18 cellular contexts compared by ENCODE assay signal in genomic region chr10:73119457-73119856, GRCh38. TPM values are rescaled to one million over a fixed set of nuclear protein-coding genes. Genes with fewer than 3 reads are reported as not detected.
DNase-seq lines count a peak whose midpoint lies in the region; ATAC-seq, FAIRE-seq and TF ChIP-seq lines count a peak whose summit lies in the region.
"Had no signal": no experiment of that assay in that cellular context is flagged by ENCODE, and none has a peak within 500 bp of the region (broad histone marks: within the 10 kb centered on the region; RNA-seq: fewer than 3 reads in every experiment).

No MANE protein-coding gene starts in this region.

- H3K79me2 ChIP-seq in GM12878 (ENCODE audit: control insufficient read depth, insufficient read depth, low read length) = no peaks in the 10 kb centered on the region

- no peak for TF ChIP-seq POLR2A in GM12878 (IDR thresholded peaks at IDR 0.05; ENCODE audit: low read depth, low read length)

- no peak for DNase-seq in activated CD4-positive, alpha-beta T cell treated with anti-CD3 and anti-CD28 coated beads, Interleukin-2, amount 10 ng/mL, durations not matched to agents 24 days and 14 days
- no peak for DNase-seq in activated CD4-positive, alpha-beta T cell treated with anti-CD3 and anti-CD28 coated beads, Interleukin-2, amount 10 ng/mL, durations not matched to agents 7 days and 5 days
- no peak for DNase-seq in GM12878 (ENCODE audit: low read depth, low spot score)
- DNase-seq in NCI-H1092 treated with DMSO at 0.1 percent for 48 hours (lab: John Stamatoyannopoulos, UW) = no peak
- DNase-seq in T-helper 1 cell = no peak
- DNase-seq: DMS79 treated with DMSO at 0.1 percent for 48 hours, MV-4-11, NCI-H1417 treated with DMSO at 0.1 percent for 48 hours, NCI-H1930, NCI-H446, OCI-M1, RPMI8226, SIG-M5 had no signal

- SMC1A ChIA-PET in GM12878 (lab: Charles Lee; ENCODE audit: uncharacterized antibody, unreplicated experiment) = interaction anchor here (1.4 kb wide), 1 partner anchor 9 kb away, joined by 3 read pairs; the partner anchor contains the start of gene NUDT13

- peak overlapping the region; percentile 0 for H3K27ac ChIP-seq in HUES48 (ENCODE audit: low read depth, low read length)
- peak overlapping the region; percentile 43 for H3K27ac ChIP-seq in GM12878 (ENCODE audit: control insufficient read depth, insufficient read depth)
- peak overlapping the region; percentile 92 for H3K27ac ChIP-seq in skeletal muscle tissue (ENCODE audit: low read depth, low read length)

- BruUV-seq in GM12878 (replicated peaks; lab: Mats Ljungman, UMichigan) = no TSS peak

- H3K36me3 Mint-ChIP-seq in activated CD4-positive, alpha-beta T cell treated with anti-CD3 and anti-CD28 coated beads, Interleukin-2, amount 10 ng/mL, durations not matched to agents 24 days and 14 days (ENCODE audit: low read depth) = peaks cover 27% of the 10 kb centered on the region
- H3K36me3 Mint-ChIP-seq in activated CD4-positive, alpha-beta T cell treated with anti-CD3 and anti-CD28 coated beads, Interleukin-2, amount 10 ng/mL, durations not matched to agents 7 days and 5 days (ENCODE audit: low read depth) = peaks cover 14% of the 10 kb centered on the region

- H3K27me3 ChIP-seq in HUES48 (ENCODE audit: control insufficient read depth, insufficient read depth, low read length) (no peaks in the 10 kb centered on the region), GM12878 (replicated peaks in 1 of 2; ENCODE audit: control insufficient read depth in 2 of 2, insufficient read depth in 2 of 2, low read length in 1 of 2) (no peaks in the 10 kb centered on the region), skeletal muscle tissue (ENCODE audit: control insufficient read depth in 3 of 3, insufficient read depth in 3 of 3, low read length in 3 of 3) (no peaks in the 10 kb centered on the region)

- no peak for TF ChIP-seq EP300 in GM12878 (IDR thresholded peaks at IDR 0.05; ENCODE audit: borderline replicate concordance in 1 of 2, control insufficient read depth in 1 of 2, low read depth in 2 of 2, low read length in 2 of 2)

- no peak for TF ChIP-seq CTCF in GM12878 (IDR thresholded peaks at IDR 0.05 in 2 of 3, conservative IDR thresholded peaks at IDR 0.05 in 1 of 3; ENCODE audit: control insufficient read depth in 2 of 3, extremely low read depth in 1 of 3, insufficient read depth in 1 of 3, low read depth in 3 of 3, low read length in 3 of 3)

- no peak overlapping the region for H3K4me2 ChIP-seq in GM12878 (ENCODE audit: control insufficient read depth, insufficient read depth)

- H3K27me3 Mint-ChIP-seq in activated CD4-positive, alpha-beta T cell treated with anti-CD3 and anti-CD28 coated beads, Interleukin-2, amount 10 ng/mL, durations not matched to agents 24 days and 14 days = no peaks in the 10 kb centered on the region
- H3K27me3 Mint-ChIP-seq in activated CD4-positive, alpha-beta T cell treated with anti-CD3 and anti-CD28 coated beads, Interleukin-2, amount 10 ng/mL, durations not matched to agents 7 days and 5 days = no peaks in the 10 kb centered on the region

- POLR2A ChIA-PET in activated CD4-positive, alpha-beta T cell treated with anti-CD3 and anti-CD28 coated beads, Interleukin-2, amount 10 ng/mL, durations not matched to agents 7 days and 5 days (lab: Charles Lee) = no interaction called here
- POLR2A ChIA-PET in GM12878 (lab: Charles Lee) = interaction anchor here (0.6 to 4.5 kb wide), 4 partner anchors 9 to 281 kb away, joined by 3 to 37 read pairs (median 4); partner anchors contain the start of genes NUDT13 and P4HA1

- no peak overlapping the region for H3K4me3 ChIP-seq in HUES48 (ENCODE audit: low read depth, low read length)
- H3K4me3 ChIP-seq in GM12878 = no peak overlapping the region
- H3K4me3 ChIP-seq in skeletal muscle tissue (ENCODE audit: low read length in 3 of 3) = no peak overlapping the region
- H3K4me3 ChIP-seq: HAP-1 had no signal

- H3K9ac ChIP-seq in HUES48 (ENCODE audit: low read depth, low read length) (no peak overlapping the region), GM12878 (ENCODE audit: control insufficient read depth, insufficient read depth, low read length) (no peak overlapping the region), skeletal muscle tissue (ENCODE audit: low read depth in 1 of 3, low read length in 3 of 3) (no peak overlapping the region)

- H3K9me3 Mint-ChIP-seq in activated CD4-positive, alpha-beta T cell treated with anti-CD3 and anti-CD28 coated beads, Interleukin-2, amount 10 ng/mL, durations not matched to agents 24 days and 14 days = no peaks in the 10 kb centered on the region
- no peaks in the 10 kb centered on the region for H3K9me3 Mint-ChIP-seq in activated CD4-positive, alpha-beta T cell treated with anti-CD3 and anti-CD28 coated beads, Interleukin-2, amount 10 ng/mL, durations not matched to agents 7 days and 5 days

- intact Hi-C loops in activated CD4-positive, alpha-beta T cell treated with anti-CD3 and anti-CD28 coated beads, Interleukin-2, amount 10 ng/mL, durations not matched to agents 24 days and 14 days (cut with micrococcal nuclease) = no loop called here
- intact Hi-C loops in GM12878 (cut with micrococcal nuclease; ENCODE audit: unreplicated experiment) = no loop called here

- H4K20me1 ChIP-seq in GM12878 (ENCODE audit: control insufficient read depth, insufficient read depth) = no peaks in the 10 kb centered on the region

- ATAC-seq in GM12878 = no peak
- ATAC-seq in HG03571 (IDR thresholded peaks at IDR 0.05; ENCODE audit: unreplicated experiment) = no peak

- H2AFZ ChIP-seq in GM12878 (ENCODE audit: control insufficient read depth, low read depth, low read length) = no peak overlapping the region

- RAD21 ChIA-PET in GM12878 (lab: Charles Lee; ENCODE audit: unreplicated experiment) = interaction anchor here (0.6 to 1.4 kb wide), 2 partner anchors 24 to 25 kb away, joined by 3 read pairs; no protein-coding TSS in a partner anchor

- peaks cover 6% of the 10 kb centered on the region for H3K36me3 ChIP-seq in HUES48 (ENCODE audit: control insufficient read depth, insufficient read depth, low read length)
- peaks cover 0 to 8% of the 10 kb centered on the region in 2 experiments; a peak in 1 of 4 replicates for H3K36me3 ChIP-seq in GM12878 (ENCODE audit: control insufficient read depth in 2 of 2, insufficient read depth in 2 of 2, low read length in 1 of 2)
- peaks cover 3 to 15% (median 8%) of the 10 kb centered on the region in 3 donors for H3K36me3 ChIP-seq in skeletal muscle tissue (ENCODE audit: control insufficient read depth in 3 of 3, insufficient read depth in 3 of 3, low read length in 3 of 3)

- in situ Hi-C loops in GM12878 (cut with MboI) = no loop called here

- H3K4me1 Mint-ChIP-seq in activated CD4-positive, alpha-beta T cell treated with anti-CD3 and anti-CD28 coated beads, Interleukin-2, amount 10 ng/mL, durations not matched to agents 24 days and 14 days = peaks cover 4% of the 10 kb centered on the region
- H3K4me1 Mint-ChIP-seq in activated CD4-positive, alpha-beta T cell treated with anti-CD3 and anti-CD28 coated beads, Interleukin-2, amount 10 ng/mL, durations not matched to agents 7 days and 5 days = no peaks in the 10 kb centered on the region

- H3K4me3 Mint-ChIP-seq in activated CD4-positive, alpha-beta T cell treated with anti-CD3 and anti-CD28 coated beads, Interleukin-2, amount 10 ng/mL, durations not matched to agents 24 days and 14 days = no peak overlapping the region
- H3K4me3 Mint-ChIP-seq in activated CD4-positive, alpha-beta T cell treated with anti-CD3 and anti-CD28 coated beads, Interleukin-2, amount 10 ng/mL, durations not matched to agents 7 days and 5 days = no peak overlapping the region

- TF ChIP-seq RAD21 in GM12878 (IDR thresholded peaks at IDR 0.05; ENCODE audit: insufficient read depth, low read depth, low read length) = no peak

- H3K9me3 ChIP-seq in HUES48 (ENCODE audit: control insufficient read depth, insufficient read depth, low read length) (no peaks in the 10 kb centered on the region), GM12878 (replicated peaks; ENCODE audit: control insufficient read depth, insufficient read depth, low read length) (no peaks in the 10 kb centered on the region), skeletal muscle tissue (ENCODE audit: control insufficient read depth in 3 of 3, low read length in 3 of 3) (no peaks in the 10 kb centered on the region)
- H3K9me3 ChIP-seq: HAP-1 had no signal

- CTCF ChIA-PET in activated CD4-positive, alpha-beta T cell treated with anti-CD3 and anti-CD28 coated beads, Interleukin-2, amount 10 ng/mL, durations not matched to agents 7 days and 5 days (lab: Charles Lee) = no interaction called here
- CTCF ChIA-PET in GM12878 (lab: Yijun Ruan, JAX) = interaction anchor here (0.9 to 2.0 kb wide), 3 partner anchors 9 to 40 kb away, joined by 3 to 14 read pairs (median 3); partner anchors contain the start of genes NUDT13 and P4HA1

- 100% methylated on average over 1 of the region's 1 CpG for WGBS in GM12878 (ENCODE audit: insufficient coverage, insufficient replicate concordance, low lambda C conversion rate, missing lambda C conversion rate)

- FAIRE-seq in GM12878 (lab: Jason Lieb, UNC) = no peak

- H3K27ac Mint-ChIP-seq in activated CD4-positive, alpha-beta T cell treated with anti-CD3 and anti-CD28 coated beads, Interleukin-2, amount 10 ng/mL, durations not matched to agents 24 days and 14 days = peak overlapping the region; percentile 22
- no peak overlapping the region for H3K27ac Mint-ChIP-seq in activated CD4-positive, alpha-beta T cell treated with anti-CD3 and anti-CD28 coated beads, Interleukin-2, amount 10 ng/mL, durations not matched to agents 7 days and 5 days

- H3K4me1 ChIP-seq in HUES48 (ENCODE audit: control insufficient read depth, insufficient read depth, low read length) = peaks cover 10% of the 10 kb centered on the region
- peaks cover 20% of the 10 kb centered on the region for H3K4me1 ChIP-seq in GM12878 (ENCODE audit: control insufficient read depth, insufficient read depth, low read length)
- H3K4me1 ChIP-seq in skeletal muscle tissue (ENCODE audit: control insufficient read depth in 3 of 3, insufficient read depth in 3 of 3, low read length in 3 of 3) = peaks cover 0 to 8% (median 4%) of the 10 kb centered on the region in 3 donors

RNA-seq across cellular contexts. Expression of gene NUDT13, which starts 9.2 kb away (rescaled TPM):
- total RNA-seq in activated CD4-positive, alpha-beta T cell treated with anti-CD3 and anti-CD28 coated beads, Interleukin-2, amount 10 ng/mL, durations not matched to agents 24 days and 14 days = 0.80 and 0.91 TPM in 2 replicates
- total RNA-seq in activated CD4-positive, alpha-beta T cell treated with anti-CD3 and anti-CD28 coated beads, Interleukin-2, amount 10 ng/mL, durations not matched to agents 7 days and 5 days = 1 to 10 TPM; 1.5 TPM
- 5.3 and 5.6 TPM in 2 replicates for total RNA-seq in GM12878 (2013; cell fraction: nucleolus; rRNA removed)
- 1.0 and 1.5 TPM in 2 replicates for total RNA-seq in GM12878 (2014; rRNA removed)
- total RNA-seq in GM12878 (2014; rRNA removed; fragmentation: Illumina TruSeq; extraction: Trizol) = 1.4 and 1.9 TPM in 2 replicates
- total RNA-seq in GM12878 (2021) = 0.72 and 0.88 TPM in 2 replicates
- 2.8 TPM for polyA plus RNA-seq in GM12878 (2011; ENCODE audit: low read depth)
- polyA plus RNA-seq in GM12878 (2011; rRNA removed) = 6.1 and 7.3 TPM in 2 replicates
- 3.7 and 4.6 TPM in 2 replicates for polyA plus RNA-seq in GM12878 (2011; cell fraction: cytosol; rRNA removed)
- polyA plus RNA-seq in GM12878 (2011; cell fraction: nucleus; rRNA removed) = 4.7 and 5.1 TPM in 2 replicates
- polyA plus RNA-seq in GM12878 (2012) = 3.5 and 3.7 TPM in 2 replicates
- polyA plus RNA-seq in GM12878 (2014; fragmentation: Illumina TruSeq; extraction: Trizol) = 2.1 and 2.6 TPM in 2 replicates
- 1 to 10 TPM; 1.5 to 2.6 TPM for polyA plus RNA-seq in GM12878 (2014; fragmentation: Nextera tagmentation; extraction: Ambion mirVana)
- polyA plus RNA-seq in GM12878 (2014; rRNA removed) = 1.4 and 2.6 TPM in 2 replicates
- 1 to 10 TPM; 1.1 to 1.9 TPM for polyA plus RNA-seq in GM12878 (2016; fragmentation: Nextera tagmentation; extraction: Ambion mirVana)
- polyA minus RNA-seq in GM12878 (2011; rRNA and poly(A)+ RNA removed) = 2.0 and 2.5 TPM in 2 replicates
- polyA minus RNA-seq in GM12878 (2011; cell fraction: cytosol; rRNA and poly(A)+ RNA removed) = 2.7 TPM in 1 of 2 replicates, not detected in the other
- 0.73 and 1.3 TPM in 2 replicates for polyA minus RNA-seq in GM12878 (2011; cell fraction: nucleus; rRNA and poly(A)+ RNA removed)
- 2.1 TPM for total RNA-seq in skeletal muscle tissue
- total RNA-seq: G401 had no signal

RNA-seq across cellular contexts. Expression of gene P4HA1, which starts 22.8 kb away (rescaled TPM):
- total RNA-seq in activated CD4-positive, alpha-beta T cell treated with anti-CD3 and anti-CD28 coated beads, Interleukin-2, amount 10 ng/mL, durations not matched to agents 24 days and 14 days = 69.4 and 71.1 TPM in 2 replicates
- 10 to 100 TPM; 31.4 to 32.9 TPM for total RNA-seq in activated CD4-positive, alpha-beta T cell treated with anti-CD3 and anti-CD28 coated beads, Interleukin-2, amount 10 ng/mL, durations not matched to agents 7 days and 5 days
- total RNA-seq in GM12878 (2013; cell fraction: nucleolus; rRNA removed) = 302 and 308 TPM in 2 replicates
- total RNA-seq in GM12878 (2014; rRNA removed) = 24.9 and 35.0 TPM in 2 replicates
- 37.0 and 37.7 TPM in 2 replicates for total RNA-seq in GM12878 (2014; rRNA removed; fragmentation: Illumina TruSeq; extraction: Trizol)
- 22.4 and 26.5 TPM in 2 replicates for total RNA-seq in GM12878 (2021)
- polyA plus RNA-seq in GM12878 (2011; ENCODE audit: low read depth) = 75.0 TPM
- polyA plus RNA-seq in GM12878 (2011; rRNA removed) = 160 and 283 TPM in 2 replicates
- polyA plus RNA-seq in GM12878 (2011; cell fraction: cytosol; rRNA removed) = 36.4 and 65.0 TPM in 2 replicates
- polyA plus RNA-seq in GM12878 (2011; cell fraction: nucleus; rRNA removed) = 53.7 and 89.3 TPM in 2 replicates
- polyA plus RNA-seq in GM12878 (2012) = 99.3 and 136 TPM in 2 replicates
- polyA plus RNA-seq in GM12878 (2014; fragmentation: Illumina TruSeq; extraction: Trizol) = 23.3 and 28.2 TPM in 2 replicates
- polyA plus RNA-seq in GM12878 (2014; fragmentation: Nextera tagmentation; extraction: Ambion mirVana) = 10 to 100 TPM; 15.0 to 17.6 TPM
- 13.5 and 16.0 TPM in 2 replicates for polyA plus RNA-seq in GM12878 (2014; rRNA removed)
- 10 to 100 TPM; 31.4 to 37.4 TPM for polyA plus RNA-seq in GM12878 (2016; fragmentation: Nextera tagmentation; extraction: Ambion mirVana)
- polyA minus RNA-seq in GM12878 (2011; rRNA and poly(A)+ RNA removed) = 87.3 and 113 TPM in 2 replicates
- polyA minus RNA-seq in GM12878 (2011; cell fraction: cytosol; rRNA and poly(A)+ RNA removed) = 31.3 and 35.0 TPM in 2 replicates
- 51.1 and 53.1 TPM in 2 replicates for polyA minus RNA-seq in GM12878 (2011; cell fraction: nucleus; rRNA and poly(A)+ RNA removed)
- total RNA-seq in skeletal muscle tissue = 53.8 TPM

RNA-seq across cellular contexts. Expression of gene ECD, which starts 48.4 kb away (rescaled TPM):
- 38.5 and 40.7 TPM in 2 replicates for total RNA-seq in activated CD4-positive, alpha-beta T cell treated with anti-CD3 and anti-CD28 coated beads, Interleukin-2, amount 10 ng/mL, durations not matched to agents 24 days and 14 days
- 10 to 100 TPM; 30.5 to 31.7 TPM for total RNA-seq in activated CD4-positive, alpha-beta T cell treated with anti-CD3 and anti-CD28 coated beads, Interleukin-2, amount 10 ng/mL, durations not matched to agents 7 days and 5 days
- total RNA-seq in GM12878 (2013; cell fraction: nucleolus; rRNA removed) = 69.7 and 74.8 TPM in 2 replicates
- total RNA-seq in GM12878 (2014; rRNA removed) (45.7 and 51.4 TPM in 2 replicates), GM12878 (2014; rRNA removed; fragmentation: Illumina TruSeq; extraction: Trizol) (40.4 and 42.3 TPM in 2 replicates), GM12878 (2021) (32.1 and 34.6 TPM in 2 replicates), skeletal muscle tissue (23.5 TPM)
- 20.2 TPM for polyA plus RNA-seq in GM12878 (2011; ENCODE audit: low read depth)
- polyA plus RNA-seq in GM12878 (2011; rRNA removed) (53.5 and 66.1 TPM in 2 replicates), GM12878 (2014; fragmentation: Illumina TruSeq; extraction: Trizol) (45.8 and 57.8 TPM in 2 replicates), GM12878 (2014; fragmentation: Nextera tagmentation; extraction: Ambion mirVana) (10 to 100 TPM; 27.3 to 29.9 TPM), GM12878 (2014; rRNA removed) (33.0 and 33.8 TPM in 2 replicates), GM12878 (2016; fragmentation: Nextera tagmentation; extraction: Ambion mirVana) (10 to 100 TPM; 59.0 to 61.6 TPM)
- polyA plus RNA-seq in GM12878 (2011; cell fraction: cytosol; rRNA removed) = 33.1 and 36.2 TPM in 2 replicates
- 25.8 and 31.0 TPM in 2 replicates for polyA plus RNA-seq in GM12878 (2011; cell fraction: nucleus; rRNA removed)
- polyA plus RNA-seq in GM12878 (2012) = 23.9 and 25.3 TPM in 2 replicates
- 36.0 and 44.8 TPM in 2 replicates for polyA minus RNA-seq in GM12878 (2011; rRNA and poly(A)+ RNA removed)
- 10.7 and 15.0 TPM in 2 replicates for polyA minus RNA-seq in GM12878 (2011; cell fraction: cytosol; rRNA and poly(A)+ RNA removed)
- 20.9 and 35.1 TPM in 2 replicates for polyA minus RNA-seq in GM12878 (2011; cell fraction: nucleus; rRNA and poly(A)+ RNA removed)

RNA-seq across cellular contexts. Expression of gene FAM149B1, which starts 48.5 kb away (rescaled TPM):
- total RNA-seq in activated CD4-positive, alpha-beta T cell treated with anti-CD3 and anti-CD28 coated beads, Interleukin-2, amount 10 ng/mL, durations not matched to agents 24 days and 14 days = 10.5 and 11.5 TPM in 2 replicates
- total RNA-seq in activated CD4-positive, alpha-beta T cell treated with anti-CD3 and anti-CD28 coated beads, Interleukin-2, amount 10 ng/mL, durations not matched to agents 7 days and 5 days = 10 to 100 TPM; 15.2 to 17.0 TPM
- 21.3 and 25.1 TPM in 2 replicates for total RNA-seq in GM12878 (2013; cell fraction: nucleolus; rRNA removed)
- total RNA-seq in GM12878 (2014; rRNA removed) (9.7 and 10.7 TPM in 2 replicates), GM12878 (2014; rRNA removed; fragmentation: Illumina TruSeq; extraction: Trizol) (10.7 and 12.0 TPM in 2 replicates), GM12878 (2021) (8.3 and 9.9 TPM in 2 replicates), skeletal muscle tissue (16.2 TPM)
- 7.1 TPM for polyA plus RNA-seq in GM12878 (2011; ENCODE audit: low read depth)
- polyA plus RNA-seq in GM12878 (2011; rRNA removed) (20.9 and 27.8 TPM in 2 replicates), GM12878 (2014; fragmentation: Illumina TruSeq; extraction: Trizol) (13.4 and 19.6 TPM in 2 replicates), GM12878 (2014; fragmentation: Nextera tagmentation; extraction: Ambion mirVana) (10 to 100 TPM in 1 of 2 experiments, 1 to 10 TPM in 1; 6.6 to 11.6 TPM), GM12878 (2014; rRNA removed) (9.3 and 9.6 TPM in 2 replicates), GM12878 (2016; fragmentation: Nextera tagmentation; extraction: Ambion mirVana) (10 to 100 TPM; 12.3 to 13.4 TPM)
- polyA plus RNA-seq in GM12878 (2011; cell fraction: cytosol; rRNA removed) = 14.2 and 17.3 TPM in 2 replicates
- 17.3 and 26.2 TPM in 2 replicates for polyA plus RNA-seq in GM12878 (2011; cell fraction: nucleus; rRNA removed)
- 9.1 and 12.2 TPM in 2 replicates for polyA plus RNA-seq in GM12878 (2012)
- polyA minus RNA-seq in GM12878 (2011; rRNA and poly(A)+ RNA removed) = 17.8 and 18.2 TPM in 2 replicates
- polyA minus RNA-seq in GM12878 (2011; cell fraction: cytosol; rRNA and poly(A)+ RNA removed) = 3.3 and 3.5 TPM in 2 replicates
- 6.8 and 8.7 TPM in 2 replicates for polyA minus RNA-seq in GM12878 (2011; cell fraction: nucleus; rRNA and poly(A)+ RNA removed)

Comparison
In these comparisons a context has a peak if more than half of its experiments do, and no peak if none do; other contexts are left out.
1. H3K27ac ChIP-seq: peak in every context shown above with its lines; median percentile 92 in skeletal muscle tissue; 43 in GM12878; 0 in HUES48.